ENCODE assay signal across 8 cellular contexts in genomic region chr10:87818505-87819273, GRCh38. TPM values are rescaled to one million over a fixed set of nuclear protein-coding genes. Genes with fewer than 3 reads are reported as not detected.
DNase-seq lines count a peak whose midpoint lies in the region; ATAC-seq, FAIRE-seq and TF ChIP-seq lines count a peak whose summit lies in the region.

No MANE protein-coding gene starts in this region.

- H4K20me1 ChIP-seq in BLaER1 = peaks cover 18% of the 10 kb centered on the region; the same call in 1 of the 2 replicates

- peak; percentile 66 for DNase-seq in RKO (ENCODE audit: low spot score)
- peak; percentile 74 for DNase-seq in activated naive CD4-positive, alpha-beta T cell treated with anti-CD3 and anti-CD28 coated beads, Interleukin-2, amount 50 U/mL, for 16 hours
- DNase-seq in left ventricle myocardium superior = no peak
- DNase-seq in prostate gland (ENCODE audit: low spot score) = no peak
- DNase-seq in urothelium cell line (ENCODE audit: low spot score) = peak; percentile 21

- H3K36me3 ChIP-seq in BLaER1 (no peaks in the 10 kb centered on the region), prostate gland (no peaks in the 10 kb centered on the region)

- H3K9me3 ChIP-seq in BLaER1 = no peaks in the 10 kb centered on the region
- H3K9me3 ChIP-seq in prostate gland = no peaks in the 10 kb centered on the region

- H3K4me2 ChIP-seq in BLaER1 = peak overlapping the region; percentile 92

- peak overlapping the region; percentile 91 for H3K27ac ChIP-seq in BLaER1
- peak overlapping the region; percentile 84 to 89 for H3K27ac ChIP-seq in prostate gland

- intact Hi-C loops in left ventricle myocardium superior (cut with micrococcal nuclease) = no loop called here
- intact Hi-C loops in prostate gland (cut with DNase I) = no loop called here

- no peak for TF ChIP-seq CTCF in prostate gland (IDR thresholded peaks at IDR 0.05)

- WGBS in prostate gland = 17% methylated on average over 29 of the region's 29 CpGs

- no peak for TF ChIP-seq POLR2A in prostate gland (IDR thresholded peaks at IDR 0.05)

- H3K27me3 ChIP-seq in BLaER1 = no peaks in the 10 kb centered on the region
- H3K27me3 ChIP-seq in prostate gland (replicated peaks; ENCODE audit: insufficient read depth) = no peaks in the 10 kb centered on the region

- no peak for FAIRE-seq in urothelium cell line (lab: Jason Lieb, UNC)

- peak overlapping the region; percentile 88 for H3K9ac ChIP-seq in BLaER1

- peaks cover 32% of the 10 kb centered on the region for H3K4me1 ChIP-seq in BLaER1
- H3K4me1 ChIP-seq in prostate gland (replicated peaks) = no peaks in the 10 kb centered on the region

- ATAC-seq in GM18909 (IDR thresholded peaks at IDR 0.05; ENCODE audit: poor library complexity, unreplicated experiment) (peak; percentile 55), HG03280 (IDR thresholded peaks at IDR 0.05; ENCODE audit: unreplicated experiment) (peak; percentile 43), left ventricle myocardium superior (peak; percentile 51)

- H3K4me3 ChIP-seq in BLaER1 (peak overlapping the region; percentile 84), prostate gland (peak overlapping the region; percentile 57 to 77)

RNA-seq across cellular contexts. Expression of gene ATAD1, which starts 0.7 kb away (rescaled TPM):
- total RNA-seq in left ventricle myocardium superior (98.4 TPM), prostate gland (10 to 100 TPM; 50.2 to 59.6 TPM)

RNA-seq across cellular contexts. Expression of gene KLLN, which starts 44.6 kb away (rescaled TPM):
- total RNA-seq in left ventricle myocardium superior (0.47 TPM), prostate gland (1 to 10 TPM in 1 of 2 donors, under 1 TPM in 1; 0.55 to 1.1 TPM)

RNA-seq across cellular contexts. Expression of gene PTEN, which starts 44.7 kb away (rescaled TPM):
- 58.6 TPM for total RNA-seq in left ventricle myocardium superior
- total RNA-seq in prostate gland = 10 to 100 TPM; 85.8 to 90.2 TPM

Comparison
In these comparisons a context has a peak if more than half of its experiments do, and no peak if none do; other contexts are left out.
1. DNase-seq: peak in RKO (single experiment), activated naive CD4-positive, alpha-beta T cell treated with anti-CD3 and anti-CD28 coated beads, Interleukin-2, amount 50 U/mL, for 16 hours (single experiment) and urothelium cell line (single experiment); none in left ventricle myocardium superior (single experiment) and prostate gland (single experiment).
2. Peak in every context shown above with its lines, with median percentiles within 50 percentile points of each other: ATAC-seq.